ENCODE assay signal across 28 cellular contexts in genomic region chr1:61107638-61108037, GRCh38.
"Had no signal": no experiment of that assay in that cellular context is flagged by ENCODE, and none has a peak within 500 bp of the region (broad histone marks: within the 10 kb centered on the region; RNA-seq: fewer than 3 reads in every experiment).

No MANE protein-coding gene starts in this region.

- H3K27me3 ChIP-seq: heart left ventricle, left lung, stomach, tibial artery, upper lobe of right lung had no signal

- H3K4me3 ChIP-seq: heart left ventricle, left lung, lower lobe of right lung, skin epidermis, stomach, thoracic aorta, tibial artery, upper lobe of right lung had no signal

- DNase-seq: heart left ventricle; hypothalamus; immature natural killer cell; islet precursor cell; kidney glomerular epithelial cell; left cardiac atrium; left lung; lower lobe of right lung; mammary epithelial cell; mesenchymal stem cell; naive thymus-derived CD8-positive, alpha-beta T cell; occipital lobe; retina; right cardiac atrium; stimulated activated CD4-positive, alpha-beta T cell treated with anti-CD3 and anti-CD28 coated beads, Interleukin-12 subunit alpha, Interleukin-12 subunit beta, amount 100 ng/mL, for 4 hours; stimulated activated CD4-positive, alpha-beta T cell treated with anti-CD3 and anti-CD28 coated beads, Interleukin-15, amount 100 ng/mL, for 24 hours; stimulated activated CD4-positive, alpha-beta T cell treated with anti-CD3 and anti-CD28 coated beads, Interleukin-2, amount 100 ng/mL, for 24 hours; stimulated activated CD4-positive, alpha-beta T cell treated with anti-CD3 and anti-CD28 coated beads, Interleukin-4, amount 100 ng/mL, for 1 hour; stimulated activated naive B cell treated with anti-CD40 and anti-IgM and Interleukin-4, amounts not matched to agents 10 μg/mL and 1 μg/mL and 100 μg/mL, for 72 hours; stimulated activated naive CD8-positive, alpha-beta T cell treated with anti-CD3 and anti-CD28 coated beads, Interleukin-15, Interleukin-2, amounts not matched to agents 100 U/mL and 50 U/mL, for 24 hours; stomach; tibial artery; trophoblast cell; upper lobe of right lung had no signal

- H3K27ac ChIP-seq: heart left ventricle, left lung, lower lobe of right lung, skin epidermis, stomach, thoracic aorta, tibial artery, upper lobe of right lung had no signal

- ATAC-seq: heart left ventricle; left cardiac atrium; left lung; lower lobe of right lung; naive thymus-derived CD8-positive, alpha-beta T cell; right cardiac atrium; sciatic nerve; stimulated activated naive B cell treated with anti-CD40 and anti-IgM and Interleukin-4, amounts not matched to agents 10 μg/mL and 1 μg/mL and 100 μg/mL, for 72 hours; stimulated activated naive CD8-positive, alpha-beta T cell treated with anti-CD3 and anti-CD28 coated beads, Interleukin-15, Interleukin-2, amounts not matched to agents 100 U/mL and 50 U/mL, for 24 hours; upper lobe of right lung had no signal

- H3K9me3 ChIP-seq: lower lobe of right lung, thoracic aorta, tibial artery, upper lobe of right lung had no signal

- H3K36me3 ChIP-seq: heart left ventricle, left lung, lower lobe of right lung, stomach, thoracic aorta, upper lobe of right lung had no signal

- FAIRE-seq: urothelium cell line had no signal
